Comparison of ENCODE assay signal across 27 cellular contexts in genomic region chr2:195252018-195252417, GRCh38.
DNase-seq lines count a peak whose midpoint lies in the region; ATAC-seq, FAIRE-seq and TF ChIP-seq lines count a peak whose summit lies in the region.
"Had no signal": no experiment of that assay in that cellular context is flagged by ENCODE, and none has a peak within 500 bp of the region (broad histone marks: within the 10 kb centered on the region; RNA-seq: fewer than 3 reads in every experiment).

No MANE protein-coding gene starts in this region.

- TF ChIP-seq CTCF in HEK293 (tag by site-specific recombination; IDR thresholded peaks at IDR 0.05): no peak
- TF ChIP-seq CTCF in PC-3 (conservative IDR thresholded peaks at IDR 0.05; ENCODE audit: low read depth, low read length): 0 out of 2 replicates have a peak, but pooled peaks have one; percentile 9
- no peak for TF ChIP-seq CTCF in spleen (IDR thresholded peaks at IDR 0.05 in 8 of 11, conservative IDR thresholded peaks at IDR 0.05 in 3 of 11)

- intact Hi-C loops in PC-3 (cut with micrococcal nuclease): no loop called here
- intact Hi-C loops in spleen (cut with DNase I; ENCODE audit: low total_unique reads): no loop called here

- H4K20me1 ChIP-seq in PC-3 (ENCODE audit: low read length): no peaks in the 10 kb centered on the region

- CTCF ChIA-PET in HEK293 (lab: Yijun Ruan, JAX) (no interaction called here), PC-3 (lab: Charles Lee) (no interaction called here)

- BruUV-seq in PC-3 (replicated peaks; lab: Mats Ljungman, UMichigan): no TSS peak

- H3K27me3 ChIP-seq in PC-3 (ENCODE audit: low read length) (no peaks in the 10 kb centered on the region), small intestine (ENCODE audit: control insufficient read depth in 2 of 2, insufficient read depth in 2 of 2, low read length in 2 of 2) (no peaks in the 10 kb centered on the region), spleen (replicated peaks in 1 of 7) (no peaks in the 10 kb centered on the region)
- H3K27me3 ChIP-seq: esophagus squamous epithelium had no signal

- in situ Hi-C loops in Caki2 (cut with HindIII; ENCODE audit: low pct_unique_long_range_greater_than_20kb, low sequenced_read_pairs): no loop called here

- H3K4me2 ChIP-seq in PC-3 (ENCODE audit: low read length): no peak overlapping the region

- H3K9me2 ChIP-seq in PC-3 (replicated peaks; ENCODE audit: low read length): no peaks in the 10 kb centered on the region

- H3K27ac ChIP-seq in HEK293 (ENCODE audit: extremely low read depth, low read depth, low read length) (no peak overlapping the region), PC-3 (ENCODE audit: low read length) (no peak overlapping the region), small intestine (ENCODE audit: low read depth in 1 of 2, low read length in 1 of 2) (no peak overlapping the region), spleen (no peak overlapping the region)
- H3K27ac ChIP-seq: esophagus squamous epithelium, thoracic aorta, VCaP had no signal

- no peak for TF ChIP-seq POLR2A in spleen (IDR thresholded peaks at IDR 0.05)

- no peak overlapping the region for H3K9ac ChIP-seq in PC-3 (ENCODE audit: low read length)

- H3K36me3 ChIP-seq in HEK293 (ENCODE audit: control insufficient read depth in 2 of 2, insufficient read depth in 1 of 2, low read length in 2 of 2) (no peaks in the 10 kb centered on the region), PC-3 (ENCODE audit: low read depth, low read length) (no peaks in the 10 kb centered on the region), small intestine (ENCODE audit: control insufficient read depth in 2 of 2, insufficient read depth in 2 of 2, low read length in 2 of 2) (no peaks in the 10 kb centered on the region), spleen (no peaks in the 10 kb centered on the region)
- H3K36me3 ChIP-seq: esophagus squamous epithelium, thoracic aorta had no signal

- no peak overlapping the region for H2AFZ ChIP-seq in PC-3 (ENCODE audit: low read length)

- no peaks in the 10 kb centered on the region for H3K4me1 ChIP-seq in HEK293 (ENCODE audit: control insufficient read depth, insufficient read depth, low read length)
- H3K4me1 ChIP-seq in PC-3 (ENCODE audit: insufficient read depth, low read length): no peaks in the 10 kb centered on the region
- no peaks in the 10 kb centered on the region for H3K4me1 ChIP-seq in small intestine (ENCODE audit: control insufficient read depth in 2 of 2, insufficient read depth in 1 of 2, low read depth in 1 of 2, low read length in 1 of 2)
- no peaks in the 10 kb centered on the region for H3K4me1 ChIP-seq in spleen
- H3K4me1 ChIP-seq: esophagus squamous epithelium had no signal

- POLR2A ChIA-PET in HEK293 (lab: Yijun Ruan, JAX): no interaction called here
- POLR2A ChIA-PET in PC-3 (lab: Charles Lee; ENCODE audit: unreplicated experiment): no interaction called here

- no peaks in the 10 kb centered on the region for H3F3A ChIP-seq in PC-3 (ENCODE audit: low read length, unreplicated experiment)

- no peak for ATAC-seq in PC-3
- ATAC-seq: activated CD8-positive, alpha-beta memory T cell treated with anti-CD3 and anti-CD28 coated beads, Interleukin-2, amount 10 ng/mL, durations not matched to agents 7 days and 5 days; CD8-positive, alpha-beta T cell; sciatic nerve; stimulated activated naive CD8-positive, alpha-beta T cell treated with anti-CD3 and anti-CD28 coated beads, Interleukin-15, Interleukin-2, amounts not matched to agents 100 U/mL and 50 U/mL, for 24 hours; T-helper 17 cell had no signal

- H3K4me3 ChIP-seq in HEK293 (ENCODE audit: low read depth, low read length): no peak overlapping the region
- H3K4me3 ChIP-seq in PC-3 (ENCODE audit: low read length): no peak overlapping the region
- H3K4me3 ChIP-seq in small intestine (ENCODE audit: low read depth in 1 of 2, low read length in 2 of 2): no peak overlapping the region
- H3K4me3 ChIP-seq in spleen: no peak overlapping the region
- H3K4me3 ChIP-seq: esophagus squamous epithelium, thoracic aorta had no signal

- H3K9me3 ChIP-seq in HEK293 (ENCODE audit: control insufficient read depth, insufficient read depth, low read depth, low read length) (no peaks in the 10 kb centered on the region), PC-3 (ENCODE audit: low read length) (no peaks in the 10 kb centered on the region), small intestine (ENCODE audit: control insufficient read depth, low read depth) (peaks cover 1% of the 10 kb centered on the region), spleen (peaks cover 0 to 21% (median 14%) of the 10 kb centered on the region in 8 donors)
- H3K9me3 ChIP-seq: esophagus squamous epithelium, thoracic aorta had no signal

- 73 to 81% (median 75%) methylated on average over 3 of the region's 3 CpGs for WGBS in small intestine, 3 donors
- 83 to 94% (median 85%) methylated on average over 3 of the region's 3 CpGs for WGBS in spleen, 5 donors

- FAIRE-seq in small intestine (lab: Jason Lieb, UNC): no peak
- FAIRE-seq: frontal cortex had no signal

- no peaks in the 10 kb centered on the region for H3K79me2 ChIP-seq in PC-3 (ENCODE audit: low read length)

- DNase-seq in Caki2 (ENCODE audit: low read depth) (peak; percentile 54), PC-3 (no peak), iPS-NIHi7 (ENCODE audit: extremely low spot score) (peak; percentile 46), small intestine (no peak), spleen (no peak)
- DNase-seq in effector CD8-positive, alpha-beta T cell (lab: John Stamatoyannopoulos, UW): no peak
- DNase-seq: activated CD4-positive, alpha-beta T cell treated with anti-CD3 and anti-CD28 coated beads, Interleukin-2, amount 10 ng/mL, durations not matched to agents 7 days and 5 days; activated CD8-positive, alpha-beta memory T cell treated with anti-CD3 and anti-CD28 coated beads, Interleukin-2, amount 10 ng/mL, durations not matched to agents 7 days and 5 days; activated naive CD4-positive, alpha-beta T cell treated with anti-CD3 and anti-CD28 coated beads, Interleukin-2, amount 10 ng/mL, durations not matched to agents 7 days and 5 days; amniotic stem cell; CD8-positive, alpha-beta T cell; effector CD4-positive, alpha-beta T cell; esophagus squamous epithelium; hippocampal formation; NCI-H1048; NCI-H1694 treated with DMSO at 0.1 percent for 48 hours; NCI-H446 treated with DMSO at 0.1 percent for 48 hours; posterior cingulate gyrus; RPMI8226; stimulated activated CD4-positive, alpha-beta T cell treated with anti-CD3 and anti-CD28 coated beads, Interleukin-15, amount 100 ng/mL, for 24 hours; stimulated activated naive CD8-positive, alpha-beta T cell treated with anti-CD3 and anti-CD28 coated beads, Interleukin-15, Interleukin-2, amounts not matched to agents 100 U/mL and 50 U/mL, for 24 hours; T-helper 17 cell had no signal

TF ChIP-seq in HEK293, 187 proteins besides CTCF, POLR2A, EP300 and RAD21:
- no peak for TF ChIP-seq OVOL3 (tag by site-specific recombination; IDR thresholded peaks at IDR 0.05)
- TF ChIP-seq ZNF654 (tag by site-specific recombination; IDR thresholded peaks at IDR 0.05; ENCODE audit: low read depth): 0 out of 2 replicates have a peak, but pooled peaks have one; percentile 8

Comparison
In these comparisons a context has a peak if more than half of its experiments do, and no peak if none do; other contexts are left out.
1. DNase-seq: peak in Caki2 (single experiment) and iPS-NIHi7 (single experiment); none in PC-3 (single experiment), small intestine (single experiment), spleen (single experiment) and effector CD8-positive, alpha-beta T cell (single experiment).